23 cellular contexts compared by ENCODE assay signal in genomic region chr3:54079314-54079713, GRCh38.
"Had no signal": no experiment of that assay in that cellular context is flagged by ENCODE, and none has a peak within 500 bp of the region (broad histone marks: within the 10 kb centered on the region; RNA-seq: fewer than 3 reads in every experiment).

No MANE protein-coding gene starts in this region.

- H3K79me2 ChIP-seq: hepatocyte had no signal

- H3K4me3 ChIP-seq: esophagus squamous epithelium, gastroesophageal sphincter, hepatocyte, pancreas, tibial nerve, upper lobe of right lung, vagina had no signal

- H3K4me3 Mint-ChIP-seq: natural killer cell; neural crest cell; stimulated activated effector memory CD8-positive, alpha-beta T cell treated with anti-CD3 and anti-CD28 coated beads, Interleukin-12 subunit alpha, Interleukin-12 subunit beta, amount 100 ng/mL, for 72 hours had no signal

- H3K27ac Mint-ChIP-seq: natural killer cell; progenitor cell of endocrine pancreas; stimulated activated effector memory CD8-positive, alpha-beta T cell treated with anti-CD3 and anti-CD28 coated beads, Interleukin-12 subunit alpha, Interleukin-12 subunit beta, amount 100 ng/mL, for 72 hours had no signal

- H3K4me1 Mint-ChIP-seq: natural killer cell; neural crest cell; stimulated activated effector memory CD8-positive, alpha-beta T cell treated with anti-CD3 and anti-CD28 coated beads, Interleukin-12 subunit alpha, Interleukin-12 subunit beta, amount 100 ng/mL, for 72 hours had no signal

- H3K27me3 ChIP-seq: pancreas, upper lobe of right lung, vagina had no signal

- H3K4me1 ChIP-seq: esophagus squamous epithelium, gastroesophageal sphincter, pancreas, tibial nerve, upper lobe of right lung, vagina had no signal

- ATAC-seq: gastroesophageal sphincter; left lobe of liver; natural killer cell; pancreas; right cardiac atrium; stimulated activated effector memory CD8-positive, alpha-beta T cell treated with anti-CD3 and anti-CD28 coated beads, Interleukin-12 subunit alpha, Interleukin-12 subunit beta, amount 100 ng/mL, for 72 hours; stimulated activated naive CD8-positive, alpha-beta T cell treated with anti-CD3 and anti-CD28 coated beads, Interleukin-15, Interleukin-2, amounts not matched to agents 100 U/mL and 50 U/mL, for 24 hours; upper lobe of right lung had no signal

- H2AFZ ChIP-seq: hepatocyte had no signal

- H3K9me3 ChIP-seq: esophagus squamous epithelium, gastroesophageal sphincter, pancreas, tibial nerve, upper lobe of right lung, vagina had no signal

- H3K4me2 ChIP-seq: hepatocyte had no signal

- H3K9me3 Mint-ChIP-seq: natural killer cell had no signal

- H3K27ac ChIP-seq: epithelial cell of prostate, esophagus squamous epithelium, gastroesophageal sphincter, hepatocyte, pancreas, tibial nerve, upper lobe of right lung, vagina had no signal

- H3K36me3 ChIP-seq: esophagus squamous epithelium, gastroesophageal sphincter, pancreas, tibial nerve, upper lobe of right lung, vagina had no signal

- DNase-seq: effector memory CD4-positive, alpha-beta T cell; esophagus squamous epithelium; foreskin fibroblast; islet precursor cell; mammary epithelial cell; natural killer cell; nucleus accumbens; pancreas; right cardiac atrium; small intestine; stimulated activated CD4-positive, alpha-beta T cell treated with anti-CD3 and anti-CD28 coated beads, Interleukin-12 subunit alpha, Interleukin-12 subunit beta, amount 100 ng/mL, for 4 hours; stimulated activated CD8-positive, alpha-beta memory T cell treated with anti-CD3 and anti-CD28 coated beads, Interleukin-4, amount 100 ng/mL, for 48 hours; stimulated activated naive CD8-positive, alpha-beta T cell treated with anti-CD3 and anti-CD28 coated beads, Interleukin-15, Interleukin-2, amounts not matched to agents 100 U/mL and 50 U/mL, for 24 hours; upper lobe of right lung had no signal

- H3K36me3 Mint-ChIP-seq: natural killer cell; stimulated activated effector memory CD8-positive, alpha-beta T cell treated with anti-CD3 and anti-CD28 coated beads, Interleukin-12 subunit alpha, Interleukin-12 subunit beta, amount 100 ng/mL, for 72 hours had no signal
